ENCODE assay signal across 8 cellular contexts in genomic region chr11:86672007-86672621, GRCh38. TPM values are rescaled to one million over a fixed set of nuclear protein-coding genes. Genes with fewer than 3 reads are reported as not detected.
DNase-seq lines count a peak whose midpoint lies in the region; ATAC-seq and TF ChIP-seq lines count a peak whose summit lies in the region.

TSS of gene ME3 (minus strand) at chr11:86672616.

- H2AFZ ChIP-seq in mesenchymal stem cell (ENCODE audit: low read depth, low read length): peak within 1 kb of the TSS; percentile 94

- H3K27me3 Mint-ChIP-seq in endodermal cell (ENCODE audit: insufficient read depth): peaks cover 52% of the 10 kb centered on the region

- peak within 1 kb of the TSS; percentile 76 for H3K4me2 ChIP-seq in mesenchymal stem cell (ENCODE audit: low read length, poor library complexity, severe bottlenecking)

- TF ChIP-seq CTCF in endodermal cell (conservative IDR thresholded peaks at IDR 0.05): no peak

- peak within 1 kb of the TSS; percentile 58 for H3K4me3 Mint-ChIP-seq in endodermal cell

- DNase-seq in AG20443 (ENCODE audit: low spot score): peak; percentile 71
- peak; percentile 49 for DNase-seq in NCI-H226
- peak; percentile 16 for DNase-seq in activated CD8-positive, alpha-beta memory T cell treated with anti-CD3 and anti-CD28 coated beads, Interleukin-2, amount 50 U/mL, for 4 hours
- DNase-seq in endodermal cell: peak; percentile 86
- DNase-seq in mesenchymal stem cell: peak; percentile 75
- DNase-seq in stimulated activated CD4-positive, alpha-beta T cell treated with anti-CD3 and anti-CD28 coated beads, TNF-alpha, amount 100 ng/mL, for 4 hours (ENCODE audit: low read depth in 3 of 3): peak; percentile 14 to 39 (median 34)

- H3K9ac ChIP-seq in endodermal cell (ENCODE audit: extremely low read depth, low read length, poor library complexity, severe bottlenecking) (no peak within 1 kb of the TSS), mesenchymal stem cell (ENCODE audit: low read length) (peak within 1 kb of the TSS; percentile 88)

- no peaks in the 10 kb centered on the region for H3K36me3 Mint-ChIP-seq in endodermal cell (ENCODE audit: low read depth)

- WGBS in endodermal cell (ENCODE audit: insufficient coverage in 1 of 2, insufficient read length in 1 of 2), 2 experiments: 5 to 15% methylated on average over 8 to 52 of the region's 52 CpGs
- WGBS in mesenchymal stem cell: 3% methylated on average over 52 of the region's 52 CpGs

- peak within 1 kb of the TSS; percentile 99 to 100 for H3K4ac ChIP-seq in mesenchymal stem cell (ENCODE audit: low read depth in 1 of 2, low read length in 2 of 2)

- H3K27ac ChIP-seq in endodermal cell (ENCODE audit: low read depth, low read length) (no peak within 1 kb of the TSS), mesenchymal stem cell (ENCODE audit: low read length, poor library complexity, severe bottlenecking) (peak within 1 kb of the TSS; percentile 76)

- H3K36me3 ChIP-seq in endodermal cell (ENCODE audit: control insufficient read depth, insufficient read depth, low read length) (no peaks in the 10 kb centered on the region), mesenchymal stem cell (ENCODE audit: control insufficient read depth in 1 of 2, insufficient read depth in 2 of 2, low read depth in 1 of 2, low read length in 2 of 2) (peaks cover 0 to 5% of the 10 kb centered on the region in 2 experiments)

- H2BK5ac ChIP-seq in mesenchymal stem cell (ENCODE audit: low read depth, low read length, poor library complexity, severe bottlenecking): peak within 1 kb of the TSS; percentile 97

- H3K18ac ChIP-seq in mesenchymal stem cell (ENCODE audit: low read depth in 1 of 2, low read length in 2 of 2): peak within 1 kb of the TSS; percentile 65 to 100

- no peaks in the 10 kb centered on the region for H3K9me3 Mint-ChIP-seq in endodermal cell

- H3K4me3 ChIP-seq in endodermal cell (ENCODE audit: low read length) (peak within 1 kb of the TSS; percentile 67), mesenchymal stem cell (ENCODE audit: insufficient read depth in 1 of 2, low read depth in 1 of 2, low read length in 2 of 2) (peak within 1 kb of the TSS; percentile 78 to 91)

- H2BK120ac ChIP-seq in mesenchymal stem cell (ENCODE audit: low read depth, low read length): peak within 1 kb of the TSS; percentile 74

- no peak within 1 kb of the TSS for H3K27ac Mint-ChIP-seq in endodermal cell

- H4K91ac ChIP-seq in mesenchymal stem cell (ENCODE audit: low read length): peak within 1 kb of the TSS; percentile 100

- peaks cover 19% of the 10 kb centered on the region for H3K79me1 ChIP-seq in mesenchymal stem cell (replicated peaks; ENCODE audit: low read length, poor library complexity, severe bottlenecking)

- peaks cover 9% of the 10 kb centered on the region for H3K4me1 ChIP-seq in endodermal cell (ENCODE audit: control insufficient read depth, insufficient read depth, low read length)
- H3K4me1 ChIP-seq in mesenchymal stem cell (ENCODE audit: control insufficient read depth, insufficient read depth, low read depth, low read length): peaks cover 10% of the 10 kb centered on the region

- H3K27me3 ChIP-seq in endodermal cell (ENCODE audit: control insufficient read depth, insufficient read depth, low read length, poor library complexity, severe bottlenecking) (peaks cover 42% of the 10 kb centered on the region), mesenchymal stem cell (ENCODE audit: control insufficient read depth in 1 of 2, insufficient read depth in 1 of 2, low read length in 2 of 2) (no peaks in the 10 kb centered on the region)

- H3K9me3 ChIP-seq in endodermal cell (ENCODE audit: control insufficient read depth, low read length) (no peaks in the 10 kb centered on the region), mesenchymal stem cell (ENCODE audit: control insufficient read depth, low read length) (no peaks in the 10 kb centered on the region)

- ATAC-seq in GM19395 (IDR thresholded peaks at IDR 0.05; ENCODE audit: unreplicated experiment): peak; percentile 53
- no peak for ATAC-seq in GM21447 (IDR thresholded peaks at IDR 0.05; ENCODE audit: unreplicated experiment)

- H2BK12ac ChIP-seq in mesenchymal stem cell (ENCODE audit: low read length in 2 of 2): peak within 1 kb of the TSS; percentile 81 to 100

- H3K4me1 Mint-ChIP-seq in endodermal cell: peaks cover 32% of the 10 kb centered on the region

- H4K8ac ChIP-seq in mesenchymal stem cell (ENCODE audit: low read length): peak within 1 kb of the TSS; percentile 93

- H2BK15ac ChIP-seq in mesenchymal stem cell (ENCODE audit: low read depth, poor library complexity, severe bottlenecking): peak within 1 kb of the TSS; percentile 100

- H2AK5ac ChIP-seq in mesenchymal stem cell (ENCODE audit: low read length, severe bottlenecking): peak within 1 kb of the TSS; percentile 94

- peak within 1 kb of the TSS in 1 of 2 experiments; percentile 98 for H3K23ac ChIP-seq in mesenchymal stem cell (ENCODE audit: low read length in 2 of 2)

- peak within 1 kb of the TSS in 1 of 2 experiments; percentile 98 for H3K14ac ChIP-seq in mesenchymal stem cell (ENCODE audit: low read length in 2 of 2)

RNA-seq across cellular contexts. Expression of gene ME3, which starts in this region (rescaled TPM):
- total RNA-seq in endodermal cell: 1 to 10 TPM; 1.2 to 1.3 TPM
- polyA plus RNA-seq in endodermal cell (2013, experiment 1 of 2): 6.2 TPM
- polyA plus RNA-seq in endodermal cell (2013, experiment 2 of 2): 8.0 TPM
- 12.5 TPM for polyA plus RNA-seq in mesenchymal stem cell (2013, experiment 1 of 2)
- polyA plus RNA-seq in mesenchymal stem cell (2013, experiment 2 of 2): 11.9 TPM

Comparison
In these comparisons a context has a peak if more than half of its experiments do, and no peak if none do; other contexts are left out.
1. DNase-seq: peak in every context shown above with its lines; median percentile 86 in endodermal cell; 75 in mesenchymal stem cell; 71 in AG20443; 49 in NCI-H226; 34 in stimulated activated CD4-positive, alpha-beta T cell treated with anti-CD3 and anti-CD28 coated beads, TNF-alpha, amount 100 ng/mL, for 4 hours; 16 in activated CD8-positive, alpha-beta memory T cell treated with anti-CD3 and anti-CD28 coated beads, Interleukin-2, amount 50 U/mL, for 4 hours.